Comparison of ENCODE assay signal across 21 cellular contexts in genomic region chr2:230942371-230942770, GRCh38. TPM values are rescaled to one million over a fixed set of nuclear protein-coding genes. Genes with fewer than 3 reads are reported as not detected.
DNase-seq lines count a peak whose midpoint lies in the region; ATAC-seq, FAIRE-seq and TF ChIP-seq lines count a peak whose summit lies in the region.
"Had no signal": no experiment of that assay in that cellular context is flagged by ENCODE, and none has a peak within 500 bp of the region (broad histone marks: within the 10 kb centered on the region; RNA-seq: fewer than 3 reads in every experiment).

No MANE protein-coding gene starts in this region.

- no peak overlapping the region for H2BK12ac ChIP-seq in trophoblast cell (ENCODE audit: low read length)

- no peak overlapping the region for H2BK120ac ChIP-seq in trophoblast cell (ENCODE audit: insufficient read depth, low read length, poor library complexity)

- ATAC-seq in GM12878 (no peak), HG03439 (IDR thresholded peaks at IDR 0.05; ENCODE audit: unreplicated experiment) (no peak), HG02623 (IDR thresholded peaks at IDR 0.05; ENCODE audit: unreplicated experiment) (no peak)

- no peak for TF ChIP-seq POLR2A in GM12878 (IDR thresholded peaks at IDR 0.05; ENCODE audit: low read depth, low read length)

- RAD21 ChIA-PET in GM12878 (lab: Charles Lee; ENCODE audit: unreplicated experiment), result interaction anchor here (2.5 to 22.2 kb wide), 3 partner anchors 16 to 42 kb away, joined by 12 to 400 read pairs (median 14); no protein-coding TSS in a partner anchor

- H3K18ac ChIP-seq in trophoblast cell (ENCODE audit: low read length), result no peak overlapping the region

- H3K27ac ChIP-seq in GM12878 (ENCODE audit: control insufficient read depth, insufficient read depth) (no peak overlapping the region), trophoblast cell (ENCODE audit: low read depth, low read length) (no peak overlapping the region)
- H3K27ac ChIP-seq: GM23248, KMS-11, prostate gland, tibial nerve had no signal

- TF ChIP-seq CTCF in GM12865 (IDR thresholded peaks at IDR 0.05; ENCODE audit: insufficient read depth, low read depth, low read length, missing control alignments) (peak; percentile 72), GM20000 (IDR thresholded peaks at IDR 0.05; ENCODE audit: extremely low read depth, missing control alignments) (peak; percentile 43), GM12878 (IDR thresholded peaks at IDR 0.05 in 2 of 3, conservative IDR thresholded peaks at IDR 0.05 in 1 of 3; ENCODE audit: control insufficient read depth in 2 of 3, extremely low read depth in 1 of 3, insufficient read depth in 1 of 3, low read depth in 3 of 3, low read length in 3 of 3) (peak; percentile 29 to 55 (median 45); a peak in 4 of 6 replicates)

- H3K4me1 ChIP-seq in GM12878 (ENCODE audit: control insufficient read depth, insufficient read depth, low read length) (peaks cover 19% of the 10 kb centered on the region), trophoblast cell (ENCODE audit: control insufficient read depth in 1 of 2, insufficient read depth in 2 of 2, low read length in 2 of 2) (peaks cover 4 to 10% of the 10 kb centered on the region in 2 experiments)
- H3K4me1 ChIP-seq: prostate gland, tibial nerve had no signal

- SMC1A ChIA-PET in GM12878 (lab: Charles Lee; ENCODE audit: uncharacterized antibody, unreplicated experiment), result interaction anchor here (1.0 to 21.6 kb wide), 5 partner anchors 18 to 80 kb away, joined by 3 to 411 read pairs (median 248); partner anchors contain the start of gene GPR55

- no peak overlapping the region for H4K12ac ChIP-seq in trophoblast cell (ENCODE audit: low read depth, low read length)

- in situ Hi-C loops in GM12878 (cut with MboI), result loop anchor here (5.0 kb wide), 1 partner anchor 45 kb away; no protein-coding TSS in a partner anchor

- peaks cover 37% of the 10 kb centered on the region for H3K79me2 ChIP-seq in GM12878 (ENCODE audit: control insufficient read depth, insufficient read depth, low read length)
- no peaks in the 10 kb centered on the region for H3K79me2 ChIP-seq in trophoblast cell (ENCODE audit: control insufficient read depth, insufficient read depth, low read length, poor library complexity)

- H3K9me3 ChIP-seq in GM12878 (replicated peaks; ENCODE audit: control insufficient read depth, insufficient read depth, low read length) (peaks cover 1% of the 10 kb centered on the region; the same call in 2 of the 3 replicates), trophoblast cell (ENCODE audit: insufficient read depth, low read depth, low read length) (peaks cover 7% of the 10 kb centered on the region)
- H3K9me3 ChIP-seq: prostate gland had no signal

- intact Hi-C loops in GM12878 (cut with micrococcal nuclease; ENCODE audit: unreplicated experiment), result loop anchor here (10.0 kb wide), 1 partner anchor 278 kb away; no protein-coding TSS in a partner anchor

- no peak overlapping the region for H4K8ac ChIP-seq in trophoblast cell (ENCODE audit: low read depth, low read length)

- DNase-seq in GM12865 (ENCODE audit: low read depth) (peak; percentile 72), GM20000 (ENCODE audit: low spot score) (peak; percentile 55), GM12878 (ENCODE audit: low read depth, low spot score) (no peak), trophoblast cell (peak; percentile 7 to 45), NCI-H2081 treated with DMSO at 0.1 percent for 48 hours (lab: John Stamatoyannopoulos, UW) (no peak)
- DNase-seq: activated CD4-positive, alpha-beta T cell treated with anti-CD3 and anti-CD28 coated beads for 1 hour; GM23248; NCI-H2029 treated with DMSO at 0.1 percent for 48 hours; stimulated activated CD4-positive, alpha-beta T cell treated with anti-CD3 and anti-CD28 coated beads, Interleukin-1b, Interleukin-23, amount 100 ng/mL, for 48 hours; stimulated activated naive CD4-positive, alpha-beta T cell treated with Interleukin-2 at 50 U/mL for 16 hours had no signal

- no peak overlapping the region for H4K91ac ChIP-seq in trophoblast cell (ENCODE audit: low read depth, low read length)

- H2AK5ac ChIP-seq in trophoblast cell (ENCODE audit: low read length), result no peak overlapping the region

- H3K36me3 ChIP-seq in GM12878 (ENCODE audit: control insufficient read depth in 2 of 2, insufficient read depth in 2 of 2, low read length in 1 of 2), result no peaks in the 10 kb centered on the region
- H3K36me3 ChIP-seq in trophoblast cell (ENCODE audit: control insufficient read depth in 1 of 2, insufficient read depth in 2 of 2, low read length in 2 of 2), result no peaks in the 10 kb centered on the region
- H3K36me3 ChIP-seq: prostate gland, tibial nerve had no signal

- CTCF ChIA-PET in GM12878 (lab: Yijun Ruan, JAX), result interaction anchor here (0.7 to 28.4 kb wide), 9 partner anchors 9 to 111 kb away, joined by 3 to 372 read pairs (median 5); partner anchors contain the start of gene GPR55

- peaks cover 5% of the 10 kb centered on the region for H3K79me1 ChIP-seq in trophoblast cell (ENCODE audit: low read length)

- H3K14ac ChIP-seq in trophoblast cell (ENCODE audit: low read length), result peak overlapping the region; percentile 47

- TF ChIP-seq EP300 in GM12878 (IDR thresholded peaks at IDR 0.05; ENCODE audit: borderline replicate concordance in 1 of 2, control insufficient read depth in 1 of 2, low read depth in 2 of 2, low read length in 2 of 2), result no peak

- no peak overlapping the region for H3K4me2 ChIP-seq in GM12878 (ENCODE audit: control insufficient read depth, insufficient read depth)
- H3K4me2 ChIP-seq in trophoblast cell (ENCODE audit: low read length), result no peak overlapping the region
- H3K4me2 ChIP-seq: KMS-11 had no signal

- no TSS peak for BruUV-seq in GM12878 (replicated peaks; lab: Mats Ljungman, UMichigan)

- WGBS in GM12878 (ENCODE audit: insufficient coverage, insufficient replicate concordance, low lambda C conversion rate, missing lambda C conversion rate), result 63% methylated on average over 3 of the region's 3 CpGs
- WGBS in trophoblast cell (ENCODE audit: extremely low coverage, insufficient coverage, insufficient read length), result no CpG with 5 or more reads among the region's 3 CpGs

- H3K4ac ChIP-seq in trophoblast cell (ENCODE audit: low read depth, low read length), result no peak overlapping the region

- H4K20me1 ChIP-seq in GM12878 (ENCODE audit: control insufficient read depth, insufficient read depth), result no peaks in the 10 kb centered on the region

- no peak for FAIRE-seq in GM12878 (lab: Jason Lieb, UNC)
- FAIRE-seq: colon, endometrium had no signal

- no peaks in the 10 kb centered on the region for H3K27me3 ChIP-seq in GM12878 (replicated peaks in 1 of 2; ENCODE audit: control insufficient read depth in 2 of 2, insufficient read depth in 2 of 2, low read length in 1 of 2)
- H3K27me3 ChIP-seq in trophoblast cell (ENCODE audit: insufficient read depth, low read length), result no peaks in the 10 kb centered on the region

- peak; percentile 63 for TF ChIP-seq RAD21 in GM12878 (IDR thresholded peaks at IDR 0.05; ENCODE audit: insufficient read depth, low read depth, low read length)

- no peak overlapping the region for H2BK5ac ChIP-seq in trophoblast cell (ENCODE audit: low read depth, low read length, poor library complexity)

- POLR2A ChIA-PET in GM12878 (lab: Charles Lee), result interaction anchor here (1.5 to 15.2 kb wide), 3 partner anchors 15 to 42 kb away, joined by 3 to 144 read pairs (median 9); no protein-coding TSS in a partner anchor

- no peak overlapping the region for H3K23ac ChIP-seq in trophoblast cell (ENCODE audit: low read length)

- no peak overlapping the region for H3K4me3 ChIP-seq in GM12865 (ENCODE audit: low read depth, low read length)
- H3K4me3 ChIP-seq in GM12878, result no peak overlapping the region
- no peak overlapping the region for H3K4me3 ChIP-seq in trophoblast cell (ENCODE audit: low read depth, low read length)
- H3K4me3 ChIP-seq: GM23248, prostate gland, tibial nerve had no signal

- H3K9ac ChIP-seq in GM12878 (ENCODE audit: control insufficient read depth, insufficient read depth, low read length) (no peak overlapping the region), trophoblast cell (ENCODE audit: low read length) (no peak overlapping the region)
- H3K9ac ChIP-seq: GM23248, KMS-11 had no signal

- H2AFZ ChIP-seq in GM12878 (ENCODE audit: control insufficient read depth, low read depth, low read length) (no peak overlapping the region), trophoblast cell (ENCODE audit: insufficient read depth, low read length, poor library complexity) (no peak overlapping the region)
- H2AFZ ChIP-seq: GM23248 had no signal

RNA-seq across cellular contexts. Expression of gene GPR55, which starts 17.3 kb away (rescaled TPM):
- total RNA-seq in GM12878 (2013; cell fraction: nucleolus; rRNA removed), result 20.6 and 24.6 TPM in 2 replicates
- total RNA-seq in GM12878 (2014; rRNA removed) (11.2 and 12.3 TPM in 2 replicates), GM12878 (2014; rRNA removed; fragmentation: Illumina TruSeq; extraction: Trizol) (18.1 and 19.2 TPM in 2 replicates), GM12878 (2021) (26.8 and 30.1 TPM in 2 replicates)
- 12.4 TPM for polyA plus RNA-seq in GM12878 (2011; ENCODE audit: low read depth)
- polyA plus RNA-seq in GM12878 (2011; rRNA removed) (16.5 and 26.9 TPM in 2 replicates), GM12878 (2014; fragmentation: Illumina TruSeq; extraction: Trizol) (20.4 and 24.4 TPM in 2 replicates), GM12878 (2014; fragmentation: Nextera tagmentation; extraction: Ambion mirVana) (1 to 10 TPM; 2.1 to 5.5 TPM), GM12878 (2014; rRNA removed) (23.4 and 23.5 TPM in 2 replicates), GM12878 (2016; fragmentation: Nextera tagmentation; extraction: Ambion mirVana) (10 to 100 TPM; 12.6 to 13.2 TPM)
- polyA plus RNA-seq in GM12878 (2011; cell fraction: cytosol; rRNA removed), result 26.5 and 38.7 TPM in 2 replicates
- 39.0 and 48.7 TPM in 2 replicates for polyA plus RNA-seq in GM12878 (2011; cell fraction: nucleus; rRNA removed)
- 17.2 and 17.7 TPM in 2 replicates for polyA plus RNA-seq in GM12878 (2012)
- 60.8 and 66.5 TPM in 2 replicates for polyA minus RNA-seq in GM12878 (2011; rRNA and poly(A)+ RNA removed)
- polyA minus RNA-seq in GM12878 (2011; cell fraction: cytosol; rRNA and poly(A)+ RNA removed), result 6.0 and 6.2 TPM in 2 replicates
- polyA minus RNA-seq in GM12878 (2011; cell fraction: nucleus; rRNA and poly(A)+ RNA removed), result 10.9 and 19.2 TPM in 2 replicates
- polyA plus RNA-seq in trophoblast cell (2013), result 0.07 and 0.08 TPM in 2 replicates
- total RNA-seq: GM23248, neural crest cell, skeletal muscle tissue had no signal

RNA-seq across cellular contexts. Expression of gene SPATA3, which starts 53.5 kb away (rescaled TPM):
- 0.71 TPM in 1 of 2 replicates, not detected in the other for total RNA-seq in GM12878 (2013; cell fraction: nucleolus; rRNA removed)
- total RNA-seq in GM12878 (2014; rRNA removed) (not detected in 2 replicates), GM12878 (2014; rRNA removed; fragmentation: Illumina TruSeq; extraction: Trizol) (not detected in 2 replicates), GM12878 (2021) (0.19 TPM in 1 of 2 replicates, not detected in the other)
- not detected for polyA plus RNA-seq in GM12878 (2011; ENCODE audit: low read depth)
- polyA plus RNA-seq in GM12878 (2011; rRNA removed) (not detected in 2 replicates), GM12878 (2014; fragmentation: Illumina TruSeq; extraction: Trizol) (not detected in 2 replicates), GM12878 (2014; fragmentation: Nextera tagmentation; extraction: Ambion mirVana) (not detected), GM12878 (2014; rRNA removed) (0.22 TPM in 1 of 2 replicates, not detected in the other), GM12878 (2016; fragmentation: Nextera tagmentation; extraction: Ambion mirVana) (not detected)
- not detected in 2 replicates for polyA plus RNA-seq in GM12878 (2011; cell fraction: cytosol; rRNA removed)
- polyA plus RNA-seq in GM12878 (2011; cell fraction: nucleus; rRNA removed), result not detected in 2 replicates
- polyA plus RNA-seq in GM12878 (2012), result not detected in 2 replicates
- not detected in 2 replicates for polyA minus RNA-seq in GM12878 (2011; rRNA and poly(A)+ RNA removed)
- polyA minus RNA-seq in GM12878 (2011; cell fraction: cytosol; rRNA and poly(A)+ RNA removed), result not detected in 2 replicates
- polyA minus RNA-seq in GM12878 (2011; cell fraction: nucleus; rRNA and poly(A)+ RNA removed), result not detected in 2 replicates
- 0.31 and 0.37 TPM in 2 replicates for polyA plus RNA-seq in trophoblast cell (2013)
- total RNA-seq: GM23248, mononuclear cell, NCI-H460, neural crest cell, skeletal muscle tissue, tibial nerve had no signal
- polyA plus RNA-seq: GM23248 had no signal

Comparison
In these comparisons a context has a peak if more than half of its experiments do, and no peak if none do; other contexts are left out.
1. DNase-seq: peak in GM12865 (single experiment), GM20000 (single experiment) and trophoblast cell (2 of 2); none in GM12878 (single experiment) and NCI-H2081 treated with DMSO at 0.1 percent for 48 hours (single experiment).
2. Peak in every context shown above with its lines, with median percentiles within 50 percentile points of each other: CTCF ChIP-seq.